25 cellular contexts compared by ENCODE assay signal in genomic region chr2:232097260-232097659, GRCh38.
"Had no signal": no experiment of that assay in that cellular context is flagged by ENCODE, and none has a peak within 500 bp of the region (broad histone marks: within the 10 kb centered on the region; RNA-seq: fewer than 3 reads in every experiment).

No MANE protein-coding gene starts in this region.

- H3K27me3 ChIP-seq: breast epithelium had no signal

- DNase-seq: activated B cell treated with CpG ODN at 0.5 μM for 24 hours; activated CD4-positive, alpha-beta T cell treated with anti-CD3 and anti-CD28 coated beads for 1 hour; activated CD4-positive, alpha-beta T cell treated with anti-CD3 and anti-CD28 coated beads, Interleukin-2, amount 10 ng/mL, durations not matched to agents 24 days and 14 days; activated CD4-positive, alpha-beta T cell treated with anti-CD3 and anti-CD28 coated beads, Interleukin-2, amount 50 U/mL, for 48 hours; activated CD8-positive, alpha-beta memory T cell treated with anti-CD3 and anti-CD28 coated beads, Interleukin-2, amount 50 U/mL, for 48 hours; activated T-cell treated with anti-CD3 and anti-CD28 coated beads, Interleukin-2, amount 50 U/mL, for 1 hour; aorta; central memory CD4-positive, alpha-beta T cell; Kasumi-1; KBM-7; NCI-H1092; NCI-H1417; NCI-H1694; NCI-H2029; NCI-H2107; NCI-H345; NCI-H510A; NCI-H69; PC-9; SHP77 treated with DMSO at 0.1 percent for 48 hours; T-helper 17 cell; T-helper 9 cell had no signal

- H3K27ac Mint-ChIP-seq: activated B cell treated with CpG ODN at 0.5 μM for 24 hours; activated CD4-positive, alpha-beta T cell treated with anti-CD3 and anti-CD28 coated beads, Interleukin-2, amount 10 ng/mL, durations not matched to agents 24 days and 14 days; activated naive CD4-positive, alpha-beta T cell treated with anti-CD3 and anti-CD28 coated beads, Interleukin-2, amount 50 U/mL, for 24 hours; T-helper 17 cell had no signal

- H3K36me3 ChIP-seq: breast epithelium had no signal

- H2AFZ ChIP-seq: PC-9 had no signal

- FAIRE-seq: TTC549 had no signal

- H3K4me3 Mint-ChIP-seq: activated B cell treated with CpG ODN at 0.5 μM for 24 hours; activated CD4-positive, alpha-beta T cell treated with anti-CD3 and anti-CD28 coated beads, Interleukin-2, amount 10 ng/mL, durations not matched to agents 24 days and 14 days; activated naive CD4-positive, alpha-beta T cell treated with anti-CD3 and anti-CD28 coated beads, Interleukin-2, amount 50 U/mL, for 24 hours; T-helper 17 cell had no signal

- H3K4me2 ChIP-seq: PC-9 had no signal

- H3K4me3 ChIP-seq: breast epithelium, PC-9 had no signal

- H3K4me1 Mint-ChIP-seq: activated CD4-positive, alpha-beta T cell treated with anti-CD3 and anti-CD28 coated beads, Interleukin-2, amount 10 ng/mL, durations not matched to agents 24 days and 14 days had no signal

- H3K27me3 Mint-ChIP-seq: activated B cell treated with CpG ODN at 0.5 μM for 24 hours; activated CD4-positive, alpha-beta T cell treated with anti-CD3 and anti-CD28 coated beads, Interleukin-2, amount 10 ng/mL, durations not matched to agents 24 days and 14 days; activated naive CD4-positive, alpha-beta T cell treated with anti-CD3 and anti-CD28 coated beads, Interleukin-2, amount 50 U/mL, for 24 hours; T-helper 17 cell had no signal

- H3K27ac ChIP-seq: breast epithelium, PC-9 had no signal

- H3K4me1 ChIP-seq: breast epithelium had no signal
